Comparison of ENCODE assay signal across 21 cellular contexts in genomic region chr17:81581758-81582157, GRCh38. TPM values are rescaled to one million over a fixed set of nuclear protein-coding genes. Genes with fewer than 3 reads are reported as not detected.
"Had no signal": no experiment of that assay in that cellular context is flagged by ENCODE, and none has a peak within 500 bp of the region (broad histone marks: within the 10 kb centered on the region; RNA-seq: fewer than 3 reads in every experiment).

No MANE protein-coding gene starts in this region.

- H3K4me3 Mint-ChIP-seq: activated CD4-positive, alpha-beta memory T cell treated with anti-CD3 and anti-CD28 coated beads for 36 hours; activated naive CD4-positive, alpha-beta T cell treated with anti-CD3 and anti-CD28 coated beads for 36 hours; activated naive CD8-positive, alpha-beta T cell treated with anti-CD3 and anti-CD28 coated beads, Interleukin-2, amount 10 ng/mL, durations not matched to agents 7 days and 5 days; memory B cell; neural progenitor cell; T-helper 1 cell treated with Interleukin-12 subunit alpha and Interleukin-12 subunit beta and Interleukin-4 antibody, amounts not matched to agents 30 μg/mL and 1 μg/mL, for 36 hours had no signal

- H3K9ac ChIP-seq: neural progenitor cell had no signal

- H2AFZ ChIP-seq: neural progenitor cell had no signal

- H3K27ac Mint-ChIP-seq: activated CD4-positive, alpha-beta memory T cell treated with anti-CD3 and anti-CD28 coated beads for 36 hours; activated naive CD4-positive, alpha-beta T cell treated with anti-CD3 and anti-CD28 coated beads for 36 hours; activated naive CD8-positive, alpha-beta T cell treated with anti-CD3 and anti-CD28 coated beads, Interleukin-2, amount 10 ng/mL, durations not matched to agents 7 days and 5 days; memory B cell; neural progenitor cell; progenitor cell of endocrine pancreas; T-helper 1 cell treated with Interleukin-12 subunit alpha and Interleukin-12 subunit beta and Interleukin-4 antibody, amounts not matched to agents 30 μg/mL and 1 μg/mL, for 36 hours had no signal

- H3K27me3 ChIP-seq: neural progenitor cell, upper lobe of left lung had no signal

- H3K9me3 ChIP-seq: mucosa of descending colon, thoracic aorta, upper lobe of left lung had no signal

- H3K36me3 ChIP-seq: neural progenitor cell had no signal

- H3K4me2 ChIP-seq: neural progenitor cell had no signal

- H3K27ac ChIP-seq: neural progenitor cell, thoracic aorta, upper lobe of left lung had no signal

- H3K4me1 ChIP-seq: neural progenitor cell had no signal

- DNase-seq: activated CD4-positive, alpha-beta memory T cell treated with anti-CD3 and anti-CD28 coated beads for 36 hours; activated CD4-positive, alpha-beta T cell treated with anti-CD3 and anti-CD28 coated beads for 4 hours; activated CD4-positive, CD25-positive, alpha-beta regulatory T cell; activated effector memory CD4-positive, alpha-beta T cell treated with Interleukin-2 at 50 U/mL for 16 hours; activated naive CD4-positive, alpha-beta T cell treated with anti-CD3 and anti-CD28 coated beads for 36 hours; activated naive CD8-positive, alpha-beta T cell treated with anti-CD3 and anti-CD28 coated beads, Interleukin-2, amount 10 ng/mL, durations not matched to agents 7 days and 5 days; activated T-cell treated with anti-CD3 and anti-CD28 coated beads, Interleukin-2, amount 50 U/mL, for 48 hours; effector CD4-positive, alpha-beta T cell; foreskin melanocyte; glutamatergic neuron; hippocampal formation; mucosa of descending colon; stimulated activated CD4-positive, alpha-beta T cell treated with anti-CD3 and anti-CD28 coated beads, Interleukin-4, amount 100 ng/mL, for 24 hours; stimulated activated naive CD4-positive, alpha-beta T cell treated with Interleukin-2 at 50 U/mL for 16 hours; upper lobe of left lung had no signal

- H3K27me3 Mint-ChIP-seq: activated CD4-positive, alpha-beta memory T cell treated with anti-CD3 and anti-CD28 coated beads for 36 hours; activated naive CD8-positive, alpha-beta T cell treated with anti-CD3 and anti-CD28 coated beads, Interleukin-2, amount 10 ng/mL, durations not matched to agents 7 days and 5 days; memory B cell; progenitor cell of endocrine pancreas had no signal

- H3K4me3 ChIP-seq: mucosa of descending colon, neural progenitor cell, thoracic aorta, upper lobe of left lung had no signal

- H3K9me3 Mint-ChIP-seq: activated CD4-positive, alpha-beta memory T cell treated with anti-CD3 and anti-CD28 coated beads for 36 hours; activated naive CD4-positive, alpha-beta T cell treated with anti-CD3 and anti-CD28 coated beads for 36 hours; activated naive CD8-positive, alpha-beta T cell treated with anti-CD3 and anti-CD28 coated beads, Interleukin-2, amount 10 ng/mL, durations not matched to agents 7 days and 5 days; memory B cell; neural progenitor cell; T-helper 1 cell treated with Interleukin-12 subunit alpha and Interleukin-12 subunit beta and Interleukin-4 antibody, amounts not matched to agents 30 μg/mL and 1 μg/mL, for 36 hours had no signal

RNA-seq across cellular contexts. Expression of gene FSCN2, which starts 53.6 kb away (rescaled TPM):
- total RNA-seq: activated naive CD4-positive, alpha-beta T cell treated with anti-CD3 and anti-CD28 coated beads for 36 hours; epithelial cell of proximal tubule had no signal
